In genomic region chr11:85806876-85807275, GRCh38 we compare ENCODE assay signal across 1 cellular context.
TF ChIP-seq lines count a peak whose summit lies in the region.

No MANE protein-coding gene starts in this region.

TF ChIP-seq in endothelial cell of umbilical vein, 7 proteins besides CTCF, POLR2A, EP300 and RAD21 (continued from another document):
- TF ChIP-seq POLR2AphosphoS5 (IDR thresholded peaks at IDR 0.05; ENCODE audit: insufficient read depth, low read depth, low read length) (no peak), EZH2 (IDR thresholded peaks at IDR 0.05; ENCODE audit: borderline replicate concordance, low read depth, low read length, severe bottlenecking) (no peak), MYC (IDR thresholded peaks at IDR 0.05; ENCODE audit: low read depth, low read length) (no peak)
